ENCODE assay signal across 18 cellular contexts in the genomic region with DNA sequence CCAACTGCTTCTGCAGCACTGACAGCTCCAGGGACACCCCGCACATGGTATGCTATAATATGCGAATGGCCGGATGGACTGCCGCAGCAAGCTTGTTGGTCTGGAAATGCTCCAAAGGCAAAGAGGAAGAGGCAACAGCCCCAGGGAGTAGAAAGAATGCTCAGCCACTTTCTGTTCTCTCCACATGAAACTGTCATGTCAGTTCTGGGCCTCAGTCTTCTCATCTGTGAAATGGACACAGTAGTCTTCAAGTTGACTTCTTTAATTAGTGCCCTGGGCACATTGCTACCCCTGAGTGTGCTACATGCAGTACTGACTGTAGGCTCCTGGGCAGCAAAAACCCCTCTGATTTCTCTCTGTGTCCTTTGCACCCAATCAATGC. TPM values are rescaled to one million over a fixed set of nuclear protein-coding genes. Genes with fewer than 3 reads are reported as not detected.
DNase-seq lines count a peak whose midpoint lies in the region; ATAC-seq and TF ChIP-seq lines count a peak whose summit lies in the region.
"Had no signal": no experiment of that assay in that cellular context is flagged by ENCODE, and none has a peak within 500 bp of the region (broad histone marks: within the 10 kb centered on the region; RNA-seq: fewer than 3 reads in every experiment).

No MANE protein-coding gene starts in this region.

- no peak overlapping the region for H3K4me3 ChIP-seq in right atrium auricular region
- no peak overlapping the region for H3K4me3 ChIP-seq in right cardiac atrium (ENCODE audit: low read length)
- no peak overlapping the region for H3K4me3 ChIP-seq in Peyer's patch
- no peak overlapping the region for H3K4me3 ChIP-seq in transverse colon
- H3K4me3 ChIP-seq: hepatocyte, SK-N-MC, thyroid gland had no signal

- TF ChIP-seq POLR2A in Peyer's patch (IDR thresholded peaks at IDR 0.05) (no peak), transverse colon (IDR thresholded peaks at IDR 0.05) (no peak)

- WGBS in right cardiac atrium: 73% methylated on average over 4 of the region's 4 CpGs
- WGBS in transverse colon (ENCODE audit: low coverage in 1 of 2), 2 donors: 96 to 97% methylated on average over 4 of the region's 4 CpGs

- no peak for ATAC-seq in right cardiac atrium
- ATAC-seq: PC-3 had no signal

- H3K9me3 ChIP-seq in right atrium auricular region (no peaks in the 10 kb centered on the region), right cardiac atrium (ENCODE audit: control insufficient read depth, low read length) (no peaks in the 10 kb centered on the region), Peyer's patch (no peaks in the 10 kb centered on the region), transverse colon (no peaks in the 10 kb centered on the region)
- H3K9me3 ChIP-seq: thyroid gland had no signal

- peaks cover 99 to 100% of the 10 kb centered on the region in 2 donors for H3K4me1 Mint-ChIP-seq in immature natural killer cell

- H3K9me3 Mint-ChIP-seq in immature natural killer cell: peaks cover 0 to 5% (median 0%) of the 10 kb centered on the region in 6 donors

- in situ Hi-C loops in transverse colon (cut with MboI; ENCODE audit: low pct_ligation_motif_present in 1 of 4, low pct_unique_long_range_greater_than_20kb in 1 of 4, low sequenced_read_pairs in 3 of 4): no loop called here

- H3K36me3 ChIP-seq in right atrium auricular region: no peaks in the 10 kb centered on the region
- no peaks in the 10 kb centered on the region for H3K36me3 ChIP-seq in Peyer's patch
- H3K36me3 ChIP-seq in transverse colon: no peaks in the 10 kb centered on the region
- H3K36me3 ChIP-seq: thyroid gland had no signal

- peaks cover 0 to 27% of the 10 kb centered on the region in 2 donors for H3K4me1 ChIP-seq in right atrium auricular region
- H3K4me1 ChIP-seq in right cardiac atrium (ENCODE audit: control insufficient read depth, insufficient read depth, low read length): no peaks in the 10 kb centered on the region
- peaks cover 0 to 47% (median 23%) of the 10 kb centered on the region in 4 donors for H3K4me1 ChIP-seq in Peyer's patch
- peaks cover 8 to 31% (median 9%) of the 10 kb centered on the region in 4 donors for H3K4me1 ChIP-seq in transverse colon
- H3K4me1 ChIP-seq: thyroid gland had no signal

- H3K27ac ChIP-seq in right atrium auricular region: no peak overlapping the region
- no peak overlapping the region for H3K27ac ChIP-seq in right cardiac atrium (ENCODE audit: low read length)
- peak overlapping the region; percentile 45 to 91 (median 81) for H3K27ac ChIP-seq in Peyer's patch
- peak overlapping the region; percentile 70 to 76 (median 72) for H3K27ac ChIP-seq in transverse colon
- H3K27ac ChIP-seq: hepatocyte, SK-N-MC, thyroid gland had no signal

- H3K27ac Mint-ChIP-seq in immature natural killer cell: peak overlapping the region; percentile 84 to 97 (median 92)

- intact Hi-C loops in right cardiac atrium (cut with DNase I): no loop called here
- intact Hi-C loops in transverse colon (cut with DNase I; ENCODE audit: low total_unique reads): no loop called here
- intact Hi-C loops in posterior vena cava (cut with DNase I): no loop called here

- peak; percentile 55 for DNase-seq in right atrium auricular region (ENCODE audit: low spot score)
- DNase-seq in right cardiac atrium: no peak
- no peak for DNase-seq in Peyer's patch
- DNase-seq in immature natural killer cell: no peak
- no peak for DNase-seq in transverse colon
- DNase-seq in posterior vena cava (ENCODE audit: low spot score): no peak
- no peak for DNase-seq in mesenteric fat pad (ENCODE audit: low spot score)
- no peak for DNase-seq in hepatic stellate cell (ENCODE audit: low spot score)
- DNase-seq: DMS 273 treated with DMSO at 0.1 percent for 48 hours; effector CD8-positive, alpha-beta T cell; midbrain; NCI-H2029 treated with DMSO at 0.1 percent for 48 hours; NCI-H510A treated with DMSO at 0.1 percent for 48 hours; PC-3; stimulated activated CD4-positive, alpha-beta T cell treated with anti-CD3 and anti-CD28 coated beads, Interleukin-4, amount 100 ng/mL, for 1 hour; thyroid gland had no signal

- no peak for TF ChIP-seq EP300 in transverse colon (IDR thresholded peaks at IDR 0.05; ENCODE audit: low read depth)

- H3K36me3 Mint-ChIP-seq in immature natural killer cell: peaks cover 3 to 11% (median 4%) of the 10 kb centered on the region in 3 donors

- H3K4me3 Mint-ChIP-seq in immature natural killer cell: peak overlapping the region in 1 of 5 donors; percentile 66

- H3K27me3 ChIP-seq in right atrium auricular region (no peaks in the 10 kb centered on the region), right cardiac atrium (ENCODE audit: control insufficient read depth, insufficient read depth) (no peaks in the 10 kb centered on the region), Peyer's patch (no peaks in the 10 kb centered on the region), transverse colon (no peaks in the 10 kb centered on the region)
- H3K27me3 ChIP-seq: hepatocyte, thyroid gland had no signal

- TF ChIP-seq CTCF in right atrium auricular region (IDR thresholded peaks at IDR 0.05): no peak
- TF ChIP-seq CTCF in Peyer's patch (IDR thresholded peaks at IDR 0.05): no peak
- no peak for TF ChIP-seq CTCF in transverse colon (IDR thresholded peaks at IDR 0.05)

- peaks cover 0 to 12% (median 6%) of the 10 kb centered on the region in 3 donors for H3K27me3 Mint-ChIP-seq in immature natural killer cell (ENCODE audit: low read depth in 3 of 3)

RNA-seq across cellular contexts. Expression of gene IL10RA, which starts 19.9 kb away (rescaled TPM):
- total RNA-seq in right atrium auricular region (10 to 100 TPM in 1 of 2 donors, 1 to 10 TPM in 1; 4.6 to 11.4 TPM), right cardiac atrium (10 to 100 TPM in 3 of 4 donors, 1 to 10 TPM in 1; 8.3 to 18.5 (median 11.6) TPM), Peyer's patch (10 to 100 TPM in 3 of 4 donors, 1 to 10 TPM in 1; 9.8 to 50.3 (median 23.9) TPM), transverse colon (10 to 100 TPM in 3 of 4 donors, 1 to 10 TPM in 1; 2.8 to 25.4 (median 18.4) TPM), posterior vena cava (10 to 100 TPM; 12.1 to 28.3 TPM), mesenteric fat pad (32.1 TPM)
- polyA plus RNA-seq in right cardiac atrium (3.1 TPM), immature natural killer cell (100 to 1,000 TPM; 215 to 460 (median 264) TPM)
- total RNA-seq: PC-3 had no signal

Comparison
In these comparisons a context has a peak if more than half of its experiments do, and no peak if none do; other contexts are left out.
1. H3K27ac ChIP-seq: peak in Peyer's patch (4 of 4) and transverse colon (4 of 4); none in right atrium auricular region (0 of 2) and right cardiac atrium (single experiment).